16 cellular contexts compared by ENCODE assay signal in genomic region chr11:78363018-78363619, GRCh38.
"Had no signal": no experiment of that assay in that cellular context is flagged by ENCODE, and none has a peak within 500 bp of the region (broad histone marks: within the 10 kb centered on the region; RNA-seq: fewer than 3 reads in every experiment).

No MANE protein-coding gene starts in this region.

- H3K4me3 ChIP-seq: breast epithelium, esophagus squamous epithelium, testis, uterus had no signal

- DNase-seq: activated CD4-positive, alpha-beta memory T cell treated with anti-CD3 and anti-CD28 coated beads, Interleukin-2, amount 10 ng/mL, durations not matched to agents 7 days and 5 days; activated CD8-positive, alpha-beta memory T cell treated with anti-CD3 and anti-CD28 coated beads, Interleukin-2, amount 50 U/mL, for 4 hours; activated naive CD4-positive, alpha-beta T cell; aorta; esophagus squamous epithelium; foreskin fibroblast; glutamatergic neuron; left colon; mesenchymal stem cell; stimulated activated CD4-positive, alpha-beta T cell treated with anti-CD3 and anti-CD28 coated beads, Interleukin-15, amount 100 ng/mL, for 24 hours; stimulated activated CD4-positive, alpha-beta T cell treated with anti-CD3 and anti-CD28 coated beads, Interleukin-4, amount 100 ng/mL, for 24 hours; stimulated activated naive CD8-positive, alpha-beta T cell treated with anti-CD3 and anti-CD28 coated beads, Interleukin-15, amount 100 ng/mL, for 72 hours; testis; uterus had no signal

- H3K9me3 ChIP-seq: breast epithelium, esophagus squamous epithelium, testis, uterus had no signal

- H3K36me3 ChIP-seq: breast epithelium, esophagus squamous epithelium, uterus had no signal

- H3K4me1 ChIP-seq: testis had no signal

- H3K27me3 ChIP-seq: breast epithelium, esophagus squamous epithelium, testis, uterus had no signal

- H3K27ac ChIP-seq: breast epithelium, esophagus squamous epithelium, testis, uterus, VCaP had no signal

- ATAC-seq: left colon; stimulated activated naive CD8-positive, alpha-beta T cell treated with anti-CD3 and anti-CD28 coated beads, Interleukin-15, amount 100 ng/mL, for 72 hours had no signal
